In genomic region chr10:131277278-131277677, GRCh38 we compare ENCODE assay signal across 25 cellular contexts. TPM values are rescaled to one million over a fixed set of nuclear protein-coding genes. Genes with fewer than 3 reads are reported as not detected.
"Had no signal": no experiment of that assay in that cellular context is flagged by ENCODE, and none has a peak within 500 bp of the region (broad histone marks: within the 10 kb centered on the region; RNA-seq: fewer than 3 reads in every experiment).

No MANE protein-coding gene starts in this region.

- ATAC-seq: Panc1, PC-3 had no signal

- H3K27ac ChIP-seq: RWPE1 had no signal

- DNase-seq: KBM-7; MV-4-11; NCI-H1048; NCI-H1105; NCI-H1417; NCI-H1436 treated with DMSO at 0.1 percent for 48 hours; NCI-H1694; NCI-H187 treated with DMSO at 0.1 percent for 48 hours; NCI-H2029 treated with DMSO at 0.1 percent for 48 hours; NCI-H2171 treated with DMSO at 0.1 percent for 48 hours; NCI-H345; NCI-H446 treated with DMSO at 0.1 percent for 48 hours; NCI-H510A treated with DMSO at 0.1 percent for 48 hours; NCI-H526; NCI-H748 treated with DMSO at 0.1 percent for 48 hours; NK-92 treated with Interleukin-12 subunit alpha and Interleukin-12 subunit beta, amount 100 ng/mL, for 24 hours; PC-3; SHP77; SW 1271 had no signal

RNA-seq across cellular contexts. Expression of gene TCERG1L, which starts 34.2 kb away (rescaled TPM):
- total RNA-seq: HT-29, LHCN-M2, MCF 10A, OCI-LY7, PC-3 had no signal
